In genomic region chr20:36845288-36845969, GRCh38 we compare ENCODE assay signal across 9 cellular contexts. TPM values are rescaled to one million over a fixed set of nuclear protein-coding genes. Genes with fewer than 3 reads are reported as not detected.
DNase-seq lines count a peak whose midpoint lies in the region; ATAC-seq and TF ChIP-seq lines count a peak whose summit lies in the region.
"Had no signal": no experiment of that assay in that cellular context is flagged by ENCODE, and none has a peak within 500 bp of the region (broad histone marks: within the 10 kb centered on the region; RNA-seq: fewer than 3 reads in every experiment).

No MANE protein-coding gene starts in this region.

- no peak for ATAC-seq in Right ventricle myocardium inferior
- ATAC-seq in upper lobe of right lung, result no peak
- ATAC-seq in left colon, result no peak
- no peak for ATAC-seq in GM18873 (IDR thresholded peaks at IDR 0.05; ENCODE audit: low FRiP score, unreplicated experiment)

- H3K4me1 ChIP-seq in upper lobe of right lung (peaks cover 58% of the 10 kb centered on the region), SJCRH30 (peaks cover 24% of the 10 kb centered on the region)

- intact Hi-C loops in Right ventricle myocardium inferior (cut with DNase I), result no loop called here
- intact Hi-C loops in cardiac septum (cut with DNase I), result no loop called here
- intact Hi-C loops in upper lobe of right lung (cut with DNase I), result no loop called here
- intact Hi-C loops in left colon (cut with DNase I, micrococcal nuclease), result no loop called here

- H3K27me3 ChIP-seq in upper lobe of right lung (no peaks in the 10 kb centered on the region), SJCRH30 (no peaks in the 10 kb centered on the region)

- no peak for TF ChIP-seq CTCF in upper lobe of right lung (IDR thresholded peaks at IDR 0.05)

- peak; percentile 59 for DNase-seq in Right ventricle myocardium inferior (ENCODE audit: missing footprints)
- DNase-seq in cardiac septum (ENCODE audit: low spot score), result no peak
- DNase-seq in myocyte (ENCODE audit: low read depth), result peak; percentile 53
- DNase-seq in upper lobe of right lung, result no peak
- no peak for DNase-seq in left colon
- no peak for DNase-seq in SJCRH30
- DNase-seq: NCI-H187 had no signal

- H3K4me3 ChIP-seq in upper lobe of right lung, result no peak overlapping the region
- no peak overlapping the region for H3K4me3 ChIP-seq in SJCRH30

- H3K36me3 ChIP-seq in upper lobe of right lung (no peaks in the 10 kb centered on the region), SJCRH30 (no peaks in the 10 kb centered on the region)

- H3K27ac ChIP-seq in cingulate gyrus (ENCODE audit: low read depth, low read length) (peak overlapping the region; percentile 95), upper lobe of right lung (peak overlapping the region; percentile 72), SJCRH30 (no peak overlapping the region)

- H3K9me3 ChIP-seq in upper lobe of right lung (no peaks in the 10 kb centered on the region), SJCRH30 (replicated peaks) (no peaks in the 10 kb centered on the region)

RNA-seq across cellular contexts. Expression of gene TLDC2, which starts 30.5 kb away (rescaled TPM):
- not detected for total RNA-seq in Right ventricle myocardium inferior
- not detected for total RNA-seq in cardiac septum
- not detected in 2 replicates for total RNA-seq in myocyte
- polyA plus RNA-seq in myocyte (2012), result 0.18 TPM
- total RNA-seq in upper lobe of right lung, result 1.6 TPM
- total RNA-seq in left colon, result 10 to 100 TPM; 25.2 to 27.7 TPM
- total RNA-seq in SJCRH30 (2014; rRNA removed; shearing (Covaris generic)), result 1.8 and 1.9 TPM in 2 replicates

Comparison
In these comparisons a context has a peak if more than half of its experiments do, and no peak if none do; other contexts are left out.
1. DNase-seq: peak in Right ventricle myocardium inferior (single experiment) and myocyte (single experiment); none in cardiac septum (single experiment), upper lobe of right lung (single experiment), left colon (0 of 2) and SJCRH30 (0 of 2).